In the genomic region with DNA sequence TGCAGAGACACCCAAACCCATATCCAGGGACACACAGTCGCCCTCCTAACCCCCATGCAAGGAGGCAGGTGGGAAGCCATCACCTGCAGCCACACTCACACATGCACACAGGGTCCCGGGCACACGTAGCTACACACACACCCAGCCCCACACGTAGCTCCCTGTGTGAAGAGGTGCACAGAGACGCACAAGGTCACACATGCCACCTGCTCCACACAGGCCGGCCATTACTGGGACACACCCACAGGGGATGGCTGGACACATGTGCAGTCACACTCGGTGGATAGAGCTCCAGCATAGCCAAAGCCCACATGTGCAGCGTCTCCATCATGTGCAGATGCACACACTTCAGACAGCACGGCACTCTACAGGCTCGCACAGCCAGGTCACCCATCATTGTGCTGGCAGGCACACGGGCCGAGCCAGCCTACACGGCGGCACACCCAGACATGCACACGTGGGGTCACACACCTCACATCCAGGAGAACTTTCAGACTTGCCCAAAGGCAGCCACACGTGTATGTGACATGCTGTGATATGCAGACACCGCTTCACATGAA, we compare ENCODE assay signal across 11 cellular contexts. TPM values are rescaled to one million over a fixed set of nuclear protein-coding genes. Genes with fewer than 3 reads are reported as not detected.
DNase-seq lines count a peak whose midpoint lies in the region; ATAC-seq and TF ChIP-seq lines count a peak whose summit lies in the region.
"Had no signal": no experiment of that assay in that cellular context is flagged by ENCODE, and none has a peak within 500 bp of the region (broad histone marks: within the 10 kb centered on the region; RNA-seq: fewer than 3 reads in every experiment).

No MANE protein-coding gene starts in this region.

- no peaks in the 10 kb centered on the region for H3K9me3 ChIP-seq in upper lobe of left lung
- H3K9me3 ChIP-seq: right lobe of liver had no signal

- H3K36me3 ChIP-seq in upper lobe of left lung, result no peaks in the 10 kb centered on the region
- H3K36me3 ChIP-seq: right lobe of liver, SJSA1 had no signal

- peak overlapping the region in 3 of 4 donors; percentile 55 to 77 (median 72) for H3K4me3 ChIP-seq in upper lobe of left lung
- H3K4me3 ChIP-seq: SJSA1 had no signal

- no peaks in the 10 kb centered on the region for H3K27me3 Mint-ChIP-seq in activated naive CD4-positive, alpha-beta T cell treated with anti-CD3 and anti-CD28 coated beads, Interleukin-2, amount 50 U/mL, for 24 hours
- peaks cover 4% of the 10 kb centered on the region for H3K27me3 Mint-ChIP-seq in brain
- H3K27me3 Mint-ChIP-seq in naive thymus-derived CD8-positive, alpha-beta T cell, result peaks cover 0 to 15% (median 2%) of the 10 kb centered on the region in 5 donors
- H3K27me3 Mint-ChIP-seq in effector memory CD8-positive, alpha-beta T cell, result no peaks in the 10 kb centered on the region

- H3K9me3 Mint-ChIP-seq in activated naive CD4-positive, alpha-beta T cell treated with anti-CD3 and anti-CD28 coated beads, Interleukin-2, amount 50 U/mL, for 24 hours, result no peaks in the 10 kb centered on the region
- peaks cover 0 to 76% (median 31%) of the 10 kb centered on the region in 5 experiments for H3K9me3 Mint-ChIP-seq in brain
- peaks cover 0 to 69% (median 21%) of the 10 kb centered on the region in 9 donors for H3K9me3 Mint-ChIP-seq in naive thymus-derived CD8-positive, alpha-beta T cell
- H3K9me3 Mint-ChIP-seq in effector memory CD8-positive, alpha-beta T cell, result peaks cover 5 to 7% of the 10 kb centered on the region in 2 donors

- TF ChIP-seq CTCF in brain (conservative IDR thresholded peaks at IDR 0.05) (no peak), upper lobe of left lung (IDR thresholded peaks at IDR 0.05) (no peak)

- no peak overlapping the region for H3K27ac Mint-ChIP-seq in activated naive CD4-positive, alpha-beta T cell treated with anti-CD3 and anti-CD28 coated beads, Interleukin-2, amount 50 U/mL, for 24 hours
- peak overlapping the region in 1 of 5 experiments; percentile 92 for H3K27ac Mint-ChIP-seq in brain
- peak overlapping the region in 6 of 10 donors; percentile 40 to 89 (median 62) for H3K27ac Mint-ChIP-seq in naive thymus-derived CD8-positive, alpha-beta T cell
- no peak overlapping the region for H3K27ac Mint-ChIP-seq in effector memory CD8-positive, alpha-beta T cell

- H3K27ac ChIP-seq in upper lobe of left lung, result peak overlapping the region in 1 of 4 donors; percentile 68
- H3K27ac ChIP-seq: right lobe of liver, SJSA1 had no signal

- H3K4me3 Mint-ChIP-seq in activated naive CD4-positive, alpha-beta T cell treated with anti-CD3 and anti-CD28 coated beads, Interleukin-2, amount 50 U/mL, for 24 hours, result peak overlapping the region; percentile 92
- H3K4me3 Mint-ChIP-seq in brain, result peak overlapping the region in 4 of 5 experiments; percentile 73 to 98 (median 94)
- peak overlapping the region; percentile 80 to 95 (median 92) for H3K4me3 Mint-ChIP-seq in naive thymus-derived CD8-positive, alpha-beta T cell
- peak overlapping the region in 1 of 2 donors; percentile 82 for H3K4me3 Mint-ChIP-seq in effector memory CD8-positive, alpha-beta T cell

- DNase-seq in activated naive CD4-positive, alpha-beta T cell treated with Interleukin-2 at 50 U/mL for 16 hours, result no peak
- no peak for DNase-seq in naive thymus-derived CD8-positive, alpha-beta T cell
- DNase-seq in upper lobe of left lung (no peak), SKM-1 (lab: John Stamatoyannopoulos, UW; ENCODE audit: unreplicated experiment) (no peak), NCI-H1930 (lab: John Stamatoyannopoulos, UW) (no peak)
- no peak for DNase-seq in effector memory CD8-positive, alpha-beta T cell
- DNase-seq: NCI-H1436, right lobe of liver had no signal

- POLR2A ChIA-PET in naive thymus-derived CD8-positive, alpha-beta T cell (lab: Charles Lee), result no interaction called here

- no peak for TF ChIP-seq POLR2A in upper lobe of left lung (IDR thresholded peaks at IDR 0.05)

- no peak for ATAC-seq in naive thymus-derived CD8-positive, alpha-beta T cell
- peak in 1 of 2 donors; percentile 4 for ATAC-seq in upper lobe of left lung (ENCODE audit: low FRiP score in 2 of 2)
- no peak for ATAC-seq in effector memory CD8-positive, alpha-beta T cell (replicated peaks)

- peaks cover 5% of the 10 kb centered on the region for H3K36me3 Mint-ChIP-seq in activated naive CD4-positive, alpha-beta T cell treated with anti-CD3 and anti-CD28 coated beads, Interleukin-2, amount 50 U/mL, for 24 hours
- peaks cover 18% of the 10 kb centered on the region for H3K36me3 Mint-ChIP-seq in brain
- peaks cover 6 to 28% (median 8%) of the 10 kb centered on the region in 3 donors for H3K36me3 Mint-ChIP-seq in naive thymus-derived CD8-positive, alpha-beta T cell
- H3K36me3 Mint-ChIP-seq in effector memory CD8-positive, alpha-beta T cell (ENCODE audit: insufficient read depth), result no peaks in the 10 kb centered on the region

- H3K27me3 ChIP-seq in upper lobe of left lung, result no peaks in the 10 kb centered on the region
- H3K27me3 ChIP-seq: right lobe of liver, SJSA1 had no signal

- peaks cover 12 to 22% (median 18%) of the 10 kb centered on the region in 4 donors for H3K4me1 ChIP-seq in upper lobe of left lung
- H3K4me1 ChIP-seq: right lobe of liver, SJSA1 had no signal

- no peak for TF ChIP-seq EP300 in upper lobe of left lung (IDR thresholded peaks at IDR 0.05)

- 70 to 93% methylated on average over 9 to 11 of the region's 17 CpGs for WGBS in upper lobe of left lung, 2 donors

- peaks cover 9% of the 10 kb centered on the region for H3K4me1 Mint-ChIP-seq in activated naive CD4-positive, alpha-beta T cell treated with anti-CD3 and anti-CD28 coated beads, Interleukin-2, amount 50 U/mL, for 24 hours
- H3K4me1 Mint-ChIP-seq in brain, result peaks cover 9% of the 10 kb centered on the region
- H3K4me1 Mint-ChIP-seq in naive thymus-derived CD8-positive, alpha-beta T cell, result peaks cover 9 to 14% (median 12%) of the 10 kb centered on the region in 4 donors
- peaks cover 0 to 10% of the 10 kb centered on the region in 2 donors for H3K4me1 Mint-ChIP-seq in effector memory CD8-positive, alpha-beta T cell (ENCODE audit: low read depth in 2 of 2)

RNA-seq across cellular contexts. Expression of gene ZNF835, which starts 1.1 kb away (rescaled TPM):
- polyA plus RNA-seq in brain (ENCODE audit: insufficient read depth, low read depth, low replicate concordance), result 1.4 TPM
- total RNA-seq in naive thymus-derived CD8-positive, alpha-beta T cell, result 1 to 10 TPM; 6.9 to 7.3 TPM
- 1 to 10 TPM in 2 of 3 donors, under 1 TPM in 1; 0.23 to 6.8 (median 2.3) TPM for polyA plus RNA-seq in naive thymus-derived CD8-positive, alpha-beta T cell
- 1 to 10 TPM in 4 of 6 donors, under 1 TPM in 1, not detected in 1; 0.78 to 4.1 (median 2.7) TPM for total RNA-seq in upper lobe of left lung
- total RNA-seq: SJSA1 had no signal

RNA-seq across cellular contexts. Expression of gene SMIM17, which starts 27.5 kb away (rescaled TPM):
- 0.85 TPM for polyA plus RNA-seq in brain (ENCODE audit: insufficient read depth, low read depth, low replicate concordance)
- not detected for total RNA-seq in naive thymus-derived CD8-positive, alpha-beta T cell
- under 1 TPM in 1 of 3 donors, not detected in 2; 0.21 TPM for polyA plus RNA-seq in naive thymus-derived CD8-positive, alpha-beta T cell
- total RNA-seq in upper lobe of left lung, result under 1 TPM in 2 of 6 donors, not detected in 4; 0.29 to 0.30 TPM
- total RNA-seq: right lobe of liver had no signal

Comparison
In these comparisons a context has a peak if more than half of its experiments do, and no peak if none do; other contexts are left out.
1. H3K27ac Mint-ChIP-seq: peak in naive thymus-derived CD8-positive, alpha-beta T cell (6 of 10); none in activated naive CD4-positive, alpha-beta T cell treated with anti-CD3 and anti-CD28 coated beads, Interleukin-2, amount 50 U/mL, for 24 hours (single experiment) and effector memory CD8-positive, alpha-beta T cell (0 of 2).